1 cellular context compared by ENCODE assay signal in genomic region chr17:18361837-18362380, GRCh38.
TF ChIP-seq lines count a peak whose summit lies in the region.

No MANE protein-coding gene starts in this region.

TF ChIP-seq in SK-N-SH treated with all-trans-retinoic acid at 6 μM for 48 hours, 23 proteins besides CTCF, POLR2A, EP300 and RAD21 (continued from another document):
- TF ChIP-seq CREB5 (CRISPR knock-in tag; IDR thresholded peaks at IDR 0.05; ENCODE audit: low read depth): no peak
- TF ChIP-seq CSDC2 (CRISPR knock-in tag; IDR thresholded peaks at IDR 0.05): no peak
- no peak for TF ChIP-seq TSHZ2 (CRISPR knock-in tag; IDR thresholded peaks at IDR 0.05)
- no peak for TF ChIP-seq ZFP3 (CRISPR knock-in tag; IDR thresholded peaks at IDR 0.05)
- TF ChIP-seq TOX (CRISPR knock-in tag; IDR thresholded peaks at IDR 0.05; ENCODE audit: borderline replicate concordance): no peak
- no peak for TF ChIP-seq ZFP30 (CRISPR knock-in tag; IDR thresholded peaks at IDR 0.05)
